12 cellular contexts compared by ENCODE assay signal in genomic region chr13:42894765-42895181, GRCh38.
DNase-seq lines count a peak whose midpoint lies in the region; ATAC-seq and FAIRE-seq lines count a peak whose summit lies in the region.
"Had no signal": no experiment of that assay in that cellular context is flagged by ENCODE, and none has a peak within 500 bp of the region (broad histone marks: within the 10 kb centered on the region; RNA-seq: fewer than 3 reads in every experiment).

No MANE protein-coding gene starts in this region.

- peaks cover 35% of the 10 kb centered on the region for H3K4me1 ChIP-seq in adipocyte (ENCODE audit: control insufficient read depth, insufficient read depth, low read length)

- ATAC-seq in HG03457 (IDR thresholded peaks at IDR 0.05; ENCODE audit: unreplicated experiment) (no peak), GM21717 (IDR thresholded peaks at IDR 0.05; ENCODE audit: unreplicated experiment) (no peak), HG02973 (IDR thresholded peaks at IDR 0.05; ENCODE audit: unreplicated experiment) (no peak)
- ATAC-seq: CD8-positive, alpha-beta T cell; Panc1 had no signal

- peak; percentile 94 for FAIRE-seq in islet of Langerhans (lab: Jason Lieb, UNC)

- no peak overlapping the region for H3K9ac ChIP-seq in adipocyte (ENCODE audit: low read length)

- no peaks in the 10 kb centered on the region for H3K27me3 ChIP-seq in adipocyte (replicated peaks; ENCODE audit: control insufficient read depth, insufficient read depth, low read length)

- H3K36me3 ChIP-seq in adipocyte (ENCODE audit: control insufficient read depth, insufficient read depth, low read length, severe bottlenecking) = no peaks in the 10 kb centered on the region

- peak; percentile 70 for DNase-seq in DMS79 (lab: John Stamatoyannopoulos, UW)
- peak; percentile 89 for DNase-seq in NCI-H1694 (lab: John Stamatoyannopoulos, UW)
- DNase-seq in adipocyte (ENCODE audit: low read depth) = peak; percentile 90
- no peak for DNase-seq in H4 (ENCODE audit: low spot score)
- DNase-seq: CD8-positive, alpha-beta T cell; Kasumi-1; retina had no signal

- no peak overlapping the region for H3K4me3 ChIP-seq in adipocyte (ENCODE audit: low read length)

- H3K9me3 ChIP-seq in adipocyte (ENCODE audit: control insufficient read depth, low read length) = no peaks in the 10 kb centered on the region
